17 cellular contexts compared by ENCODE assay signal in the genomic region with DNA sequence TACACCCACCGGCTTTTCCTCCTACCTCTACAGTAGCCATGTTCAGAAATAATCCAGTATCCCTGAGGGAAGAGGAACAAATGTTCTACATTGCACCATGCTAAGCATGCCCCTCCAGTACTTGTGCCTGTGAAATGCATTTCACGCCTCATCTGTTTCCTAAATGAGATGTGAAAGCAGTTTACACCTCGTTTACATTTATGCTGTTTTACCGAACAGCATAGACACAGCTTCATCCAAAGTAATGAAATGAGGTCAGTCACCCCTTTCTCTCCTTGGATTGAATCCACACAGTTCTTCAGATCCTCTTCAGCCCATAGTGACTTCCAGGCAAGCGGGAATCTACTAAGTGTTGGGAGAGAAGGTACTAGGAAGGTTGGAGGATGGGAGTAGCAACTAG.
A peak's percentile ranks its signal among the peaks of the same experiment; 100 is the strongest.
DNase-seq lines count a peak whose midpoint lies in the region; ATAC-seq and TF ChIP-seq lines count a peak whose summit lies in the region.
"Had no signal": no experiment of that assay in that cellular context is flagged by ENCODE, and none has a peak within 500 bp of the region (broad histone marks: within the 10 kb centered on the region; RNA-seq: fewer than 3 reads in every experiment).

No MANE protein-coding gene starts in this region.

- peak; percentile 82 for DNase-seq in mesendoderm
- DNase-seq in A172 (ENCODE audit: low spot score): no peak
- DNase-seq in SW 1271 (lab: John Stamatoyannopoulos, UW): no peak
- DNase-seq in activated CD4-positive, CD25-positive, alpha-beta regulatory T cell treated with anti-CD3 and anti-CD28 coated beads, Interleukin-2, amount 50 U/mL, for 72 hours: no peak
- DNase-seq: CD8-positive, alpha-beta T cell; HFFc6; MM.1S; NCI-H1105 treated with DMSO at 0.1 percent for 48 hours; NCI-H1930; NCI-H2227 treated with DMSO at 0.1 percent for 48 hours; NCI-H748 treated with DMSO at 0.1 percent for 48 hours; Right ventricle myocardium superior had no signal

- no peak overlapping the region for H2BK120ac ChIP-seq in mesendoderm (ENCODE audit: low read depth, low read length)

- H2AK5ac ChIP-seq in mesendoderm (ENCODE audit: low read length): no peak overlapping the region

- H3K79me2 ChIP-seq in DOHH2 (ENCODE audit: control insufficient read depth, low read length) (no peaks in the 10 kb centered on the region), OCI-LY3 (ENCODE audit: low read length) (no peaks in the 10 kb centered on the region), mesendoderm (ENCODE audit: control insufficient read depth, insufficient read depth, low read length) (no peaks in the 10 kb centered on the region)

- H2AFZ ChIP-seq in OCI-LY3 (ENCODE audit: low read depth, low read length): peak overlapping the region; percentile 94

- H3K36me3 ChIP-seq in DOHH2 (ENCODE audit: control insufficient read depth, low read length) (no peaks in the 10 kb centered on the region), OCI-LY3 (replicated peaks; ENCODE audit: low read depth, low read length) (peaks cover 12% of the 10 kb centered on the region), mesendoderm (ENCODE audit: control insufficient read depth, insufficient read depth, low read length) (no peaks in the 10 kb centered on the region)

- H3K4me2 ChIP-seq in DOHH2 (ENCODE audit: low read length) (peak overlapping the region; percentile 23; the same call in 1 of the 2 replicates), OCI-LY3 (ENCODE audit: low read length) (peak overlapping the region; percentile 84), mesendoderm (ENCODE audit: low read length) (no peak overlapping the region)

- no peak overlapping the region for H2BK5ac ChIP-seq in mesendoderm (ENCODE audit: low read length)

- H3K4me1 ChIP-seq in DOHH2 (ENCODE audit: control insufficient read depth, low read length) (peaks cover 5% of the 10 kb centered on the region), OCI-LY3 (ENCODE audit: low read length) (peaks cover 12% of the 10 kb centered on the region), mesendoderm (ENCODE audit: control insufficient read depth, low read depth, low read length) (no peaks in the 10 kb centered on the region)

- H3K27ac ChIP-seq in DOHH2 (ENCODE audit: low read depth, low read length): no peak overlapping the region
- no peak overlapping the region for H3K27ac ChIP-seq in OCI-LY3 (ENCODE audit: low read length)
- H3K27ac ChIP-seq in mesendoderm (ENCODE audit: low read depth, low read length): no peak overlapping the region

- H3K4ac ChIP-seq in mesendoderm (ENCODE audit: low read depth, low read length): no peak overlapping the region

- H3K18ac ChIP-seq in mesendoderm (ENCODE audit: low read length): no peak overlapping the region

- no peak overlapping the region for H4K8ac ChIP-seq in mesendoderm (ENCODE audit: low read depth, low read length)

- no peak overlapping the region for H3K56ac ChIP-seq in mesendoderm (ENCODE audit: low read length)

- no peaks in the 10 kb centered on the region for H3K9me2 ChIP-seq in DOHH2 (replicated peaks; ENCODE audit: control insufficient read depth, low read length)

- H3K79me1 ChIP-seq in mesendoderm (ENCODE audit: low read length): no peaks in the 10 kb centered on the region

- no peak overlapping the region for H3K4me3 ChIP-seq in DOHH2 (ENCODE audit: low read length)
- peak overlapping the region; percentile 66 for H3K4me3 ChIP-seq in OCI-LY3 (ENCODE audit: low read length)
- no peak overlapping the region for H3K4me3 ChIP-seq in mesendoderm (ENCODE audit: low read length)

- whole genome bisulfite sequencing in mesendoderm (ENCODE audit: extremely low coverage, insufficient coverage, low lambda C conversion rate): no CpG with 5 or more reads among the region's 5 CpGs

- TF ChIP-seq CTCF in DOHH2 (IDR thresholded peaks at IDR 0.05; ENCODE audit: low read depth, low read length, poor library complexity, severe bottlenecking) (no peak), OCI-LY3 (IDR thresholded peaks at IDR 0.05; ENCODE audit: low read depth, low read length) (no peak)

- H3K9me3 ChIP-seq in DOHH2 (ENCODE audit: control insufficient read depth, insufficient read depth, low read length) (no peaks in the 10 kb centered on the region), OCI-LY3 (ENCODE audit: insufficient read depth, low read length) (peaks cover 22% of the 10 kb centered on the region; the same call in 1 of the 2 replicates)

- H2BK15ac ChIP-seq in mesendoderm (replicated peaks; ENCODE audit: low read depth): no peak overlapping the region

- H4K20me1 ChIP-seq in DOHH2 (ENCODE audit: control insufficient read depth, insufficient read depth, low read depth, low read length) (no peaks in the 10 kb centered on the region), OCI-LY3 (ENCODE audit: insufficient read depth, low read length) (no peaks in the 10 kb centered on the region)

- no peak overlapping the region for H4K5ac ChIP-seq in mesendoderm (ENCODE audit: low read length)

- peak; percentile 83 for ATAC-seq in HG02938 (IDR thresholded peaks at IDR 0.05; ENCODE audit: unreplicated experiment)
- ATAC-seq in HG03521 (IDR thresholded peaks at IDR 0.05; ENCODE audit: unreplicated experiment): no peak
- ATAC-seq: CD8-positive, alpha-beta T cell; Panc1 had no signal

- H3F3A ChIP-seq in DOHH2 (ENCODE audit: control insufficient read depth, insufficient read depth): no peaks in the 10 kb centered on the region

- no peak overlapping the region for H3K23ac ChIP-seq in mesendoderm (ENCODE audit: low read length)

- H3K9ac ChIP-seq in OCI-LY3 (ENCODE audit: low read length): peak overlapping the region; percentile 23; the same call in 1 of the 2 replicates
- H3K9ac ChIP-seq in mesendoderm (ENCODE audit: low read length): no peak overlapping the region

- H3K27me3 ChIP-seq in DOHH2 (ENCODE audit: control insufficient read depth, low read length) (no peaks in the 10 kb centered on the region), OCI-LY3 (ENCODE audit: low read depth, low read length) (no peaks in the 10 kb centered on the region), mesendoderm (ENCODE audit: insufficient read depth, low read length, poor library complexity) (no peaks in the 10 kb centered on the region)
